9 cellular contexts compared by ENCODE assay signal in the genomic region with DNA sequence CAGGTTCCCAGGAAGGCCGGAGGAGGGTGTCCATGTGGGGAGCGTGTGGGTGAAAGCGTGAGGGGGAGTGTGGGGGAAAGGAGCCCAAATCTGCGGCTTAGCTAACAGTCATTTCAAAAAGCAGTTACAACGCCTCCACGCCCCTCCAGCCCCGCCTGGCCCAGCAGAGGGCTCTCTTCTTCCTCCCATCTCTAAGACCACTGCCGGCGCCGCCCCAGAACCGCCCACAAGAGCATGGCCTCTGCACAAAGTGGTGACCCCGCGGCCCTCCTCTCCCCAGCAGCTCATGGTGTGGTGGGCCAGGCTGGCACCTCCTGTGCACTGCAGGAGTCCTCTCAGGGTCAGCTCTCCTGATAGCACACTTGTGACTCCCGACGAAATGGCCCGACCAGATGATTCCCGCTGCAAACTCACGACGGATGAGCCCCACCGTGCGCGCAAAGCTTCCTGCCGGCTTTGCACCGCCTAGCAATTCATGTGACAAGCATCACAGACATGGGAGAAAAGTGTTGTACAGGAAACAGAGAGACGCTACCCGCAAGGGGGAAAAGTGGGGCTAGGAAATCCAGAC. TPM values are rescaled to one million over a fixed set of nuclear protein-coding genes. Genes with fewer than 3 reads are reported as not detected.
A peak's percentile ranks its signal among the peaks of the same experiment; 100 is the strongest.
DNase-seq lines count a peak whose midpoint lies in the region; ATAC-seq and FAIRE-seq lines count a peak whose summit lies in the region.
"Had no signal": no experiment of that assay in that cellular context is flagged by ENCODE, and none has a peak within 500 bp of the region (broad histone marks: within the 10 kb centered on the region; RNA-seq: fewer than 3 reads in every experiment).

No MANE protein-coding gene starts in this region.

- H3K4me3 ChIP-seq in CD8-positive, alpha-beta memory T cell (ENCODE audit: low read length): peak overlapping the region; percentile 73

- H3K4me1 Mint-ChIP-seq in CD8-positive, alpha-beta memory T cell: peaks cover 16 to 20% (median 16%) of the 10 kb centered on the region in 3 donors

- peak; percentile 73 to 91 (median 81) for DNase-seq in CD8-positive, alpha-beta memory T cell
- DNase-seq in RPMI7951 (ENCODE audit: low read depth): peak; percentile 88
- peak; percentile 88 for DNase-seq in activated gamma-delta T cell treated with Interleukin-2 at 50 U/mL for 16 hours
- peak; percentile 35 to 59 for DNase-seq in frontal cortex (ENCODE audit: low spot score in 2 of 2)
- peak in 53 of 56 donors; percentile 19 to 81 (median 52) for DNase-seq in nucleus accumbens (lab: John Stamatoyannopoulos, UW)
- peak; percentile 15 to 82 (median 61) for DNase-seq in substantia nigra (lab: John Stamatoyannopoulos, UW)

- H3K27me3 ChIP-seq in CD8-positive, alpha-beta memory T cell (ENCODE audit: insufficient read depth, low read length, poor library complexity, severe bottlenecking): no peaks in the 10 kb centered on the region

- H3K27ac ChIP-seq in CD8-positive, alpha-beta memory T cell (ENCODE audit: low read depth, low read length): peak overlapping the region; percentile 62
- peak overlapping the region; percentile 60 for H3K27ac ChIP-seq in substantia nigra (ENCODE audit: low read depth, low read length, poor library complexity, severe bottlenecking)

- H3K9me3 Mint-ChIP-seq in CD8-positive, alpha-beta memory T cell: no peaks in the 10 kb centered on the region

- H3K36me3 Mint-ChIP-seq in CD8-positive, alpha-beta memory T cell: peaks cover 0 to 3% (median 0%) of the 10 kb centered on the region in 3 donors

- H3K4me1 ChIP-seq in CD8-positive, alpha-beta memory T cell (ENCODE audit: insufficient read depth, low read length): peaks cover 19% of the 10 kb centered on the region

- CTCF ChIA-PET in CD8-positive, alpha-beta memory T cell (lab: Charles Lee): interaction anchor here (0.6 to 3.5 kb wide), 31 partner anchors 8 to 163 kb away, joined by 3 to 140 read pairs (median 5); partner anchors contain the start of genes HUS1 and UPP1

- H3K36me3 ChIP-seq in CD8-positive, alpha-beta memory T cell (ENCODE audit: insufficient read depth, low read length): no peaks in the 10 kb centered on the region

- ATAC-seq in GM19397 (IDR thresholded peaks at IDR 0.05; ENCODE audit: unreplicated experiment): peak; percentile 99
- peak; percentile 100 for ATAC-seq in HG03521 (IDR thresholded peaks at IDR 0.05; ENCODE audit: unreplicated experiment)

- no peak for FAIRE-seq in frontal cortex (lab: Jason Lieb, UNC)

- peak overlapping the region; percentile 83 to 99 (median 94) for H3K4me3 Mint-ChIP-seq in CD8-positive, alpha-beta memory T cell

- H3K27ac Mint-ChIP-seq in CD8-positive, alpha-beta memory T cell: peak overlapping the region; percentile 80 to 99 (median 96)

- POLR2A ChIA-PET in CD8-positive, alpha-beta memory T cell (lab: Charles Lee): interaction anchor here (0.9 to 2.1 kb wide), 3 partner anchors 94 to 119 kb away, joined by 6 to 15 read pairs (median 11); partner anchors contain the start of gene UPP1

- peaks cover 0 to 4% of the 10 kb centered on the region in 2 donors for H3K27me3 Mint-ChIP-seq in CD8-positive, alpha-beta memory T cell

- H3K9me3 ChIP-seq in CD8-positive, alpha-beta memory T cell (ENCODE audit: low read length): no peaks in the 10 kb centered on the region

RNA-seq across cellular contexts. Expression of gene HUS1, which starts 12.4 kb away (rescaled TPM):
- total RNA-seq in CD8-positive, alpha-beta memory T cell: 10 to 100 TPM; 64.9 to 65.0 TPM
- polyA plus RNA-seq in CD8-positive, alpha-beta memory T cell: 35.0 TPM
- 22.0 and 33.9 TPM in 2 replicates for total RNA-seq in RPMI7951 (2014; rRNA removed; shearing (Covaris generic))
- 15.5 TPM for total RNA-seq in frontal cortex

RNA-seq across cellular contexts. Expression of gene SUN3, which starts 37.1 kb away (rescaled TPM):
- not detected for total RNA-seq in CD8-positive, alpha-beta memory T cell
- not detected for polyA plus RNA-seq in CD8-positive, alpha-beta memory T cell
- not detected in 2 replicates for total RNA-seq in RPMI7951 (2014; rRNA removed; shearing (Covaris generic))
- not detected for total RNA-seq in frontal cortex
- total RNA-seq: subcutaneous adipose tissue had no signal

RNA-seq across cellular contexts. Expression of gene C7orf57, which starts 43.5 kb away (rescaled TPM):
- total RNA-seq in CD8-positive, alpha-beta memory T cell: under 1 TPM; 0.66 to 0.92 TPM
- polyA plus RNA-seq in CD8-positive, alpha-beta memory T cell: not detected
- total RNA-seq in RPMI7951 (2014; rRNA removed; shearing (Covaris generic)): 0.59 and 1.4 TPM in 2 replicates
- total RNA-seq in frontal cortex: under 0.01 TPM

RNA-seq across cellular contexts. Expression of gene PKD1L1, which starts 43.6 kb away (rescaled TPM):
- under 1 TPM; 0.18 TPM for total RNA-seq in CD8-positive, alpha-beta memory T cell
- 0.02 TPM for polyA plus RNA-seq in CD8-positive, alpha-beta memory T cell
- 0.10 and 0.12 TPM in 2 replicates for total RNA-seq in RPMI7951 (2014; rRNA removed; shearing (Covaris generic))
- total RNA-seq in frontal cortex: under 0.01 TPM

Comparison
In these comparisons a context has a peak if more than half of its experiments do, and no peak if none do; other contexts are left out.
1. Peak in every context shown above with its lines: DNase-seq, ATAC-seq, H3K4me3 ChIP-seq and H3K27ac ChIP-seq.